In genomic region chr1:31662463-31662862, GRCh38 we compare ENCODE assay signal across 31 cellular contexts. TPM values are rescaled to one million over a fixed set of nuclear protein-coding genes. Genes with fewer than 3 reads are reported as not detected.
"Had no signal": no experiment of that assay in that cellular context is flagged by ENCODE, and none has a peak within 500 bp of the region (broad histone marks: within the 10 kb centered on the region; RNA-seq: fewer than 3 reads in every experiment).

No MANE protein-coding gene starts in this region.

- H3K27ac ChIP-seq: lower lobe of right lung, neutrophil, ovary, right atrium auricular region, right lobe of liver, upper lobe of left lung, vagina had no signal

- H3K27me3 ChIP-seq: neutrophil, ovary, right atrium auricular region, right lobe of liver, tibial nerve, upper lobe of left lung, vagina had no signal

- H3K4me2 ChIP-seq: smooth muscle cell had no signal

- H3K4me1 ChIP-seq: right lobe of liver had no signal

- DNase-seq: hippocampal formation; kidney glomerular epithelial cell; left cardiac atrium; left ventricle myocardium superior; lower lobe of right lung; mammary epithelial cell; mesenchymal stem cell; naive thymus-derived CD8-positive, alpha-beta T cell; occipital lobe; ovary; right lobe of liver; stimulated activated CD4-positive, alpha-beta T cell treated with anti-CD3 and anti-CD28 coated beads, Interleukin-1b, Interleukin-23, amount 100 ng/mL, for 48 hours; stimulated activated CD4-positive, alpha-beta T cell treated with anti-CD3 and anti-CD28 coated beads, Interleukin-2, amount 100 ng/mL, for 48 hours; stimulated activated CD4-positive, alpha-beta T cell treated with anti-CD3 and anti-CD28 coated beads, Interleukin-4, amount 100 ng/mL, for 4 hours; stimulated activated CD8-positive, alpha-beta memory T cell treated with anti-CD3 and anti-CD28 coated beads, Interleukin-4, amount 100 ng/mL, for 48 hours; stimulated activated naive CD4-positive, alpha-beta T cell treated with Interleukin-2 at 50 U/mL for 16 hours; stimulated activated naive CD8-positive, alpha-beta T cell treated with anti-CD3 and anti-CD28 coated beads, Interleukin-15, amount 100 ng/mL, for 72 hours; substantia nigra had no signal

- H3K36me3 ChIP-seq: neutrophil, ovary, right lobe of liver, upper lobe of left lung had no signal

- H3K9me3 ChIP-seq: lower lobe of right lung, neutrophil, ovary, right atrium auricular region, right lobe of liver, tibial nerve, upper lobe of left lung, vagina had no signal

- FAIRE-seq: keratinocyte had no signal

- H3K4me3 ChIP-seq: lower lobe of right lung, ovary, right atrium auricular region, right lobe of liver, smooth muscle cell, tibial nerve, upper lobe of left lung, vagina had no signal

RNA-seq across cellular contexts. Expression of gene COL16A1, which starts 41.4 kb away (rescaled TPM):
- total RNA-seq: naive thymus-derived CD8-positive, alpha-beta T cell had no signal

RNA-seq across cellular contexts. Expression of gene HCRTR1, which starts 45.0 kb away (rescaled TPM):
- total RNA-seq: left lobe of liver; lower lobe of right lung; mammary epithelial cell; mucosa of gallbladder; naive thymus-derived CD8-positive, alpha-beta T cell; neural crest cell; ovary; progenitor cell of endocrine pancreas; renal cortical epithelial cell; right lobe of liver; skeletal muscle tissue; vagina had no signal
- polyA plus RNA-seq: keratinocyte; mammary epithelial cell; naive thymus-derived CD8-positive, alpha-beta T cell; ovary; smooth muscle cell had no signal
